Comparison of ENCODE assay signal across 8 cellular contexts in genomic region chr21:46229133-46229922, GRCh38. TPM values are rescaled to one million over a fixed set of nuclear protein-coding genes. Genes with fewer than 3 reads are reported as not detected.
DNase-seq lines count a peak whose midpoint lies in the region; ATAC-seq, FAIRE-seq and TF ChIP-seq lines count a peak whose summit lies in the region.

No MANE protein-coding gene starts in this region.

- H3K4me3 ChIP-seq in iPS-11a (ENCODE audit: low read depth, low read length) = peak overlapping the region; percentile 48
- H3K4me3 ChIP-seq in small intestine (ENCODE audit: low read depth in 1 of 2, low read length in 2 of 2) = peak overlapping the region; percentile 62 to 70

- peak; percentile 35 for ATAC-seq in activated CD8-positive, alpha-beta memory T cell treated with anti-CD3 and anti-CD28 coated beads, Interleukin-2, amount 10 ng/mL, durations not matched to agents 7 days and 5 days

- H3K36me3 ChIP-seq in small intestine (ENCODE audit: control insufficient read depth in 2 of 2, insufficient read depth in 2 of 2, low read length in 2 of 2) = peaks cover 0 to 2% of the 10 kb centered on the region in 2 donors

- peak overlapping the region; percentile 93 for H3K27ac Mint-ChIP-seq in activated CD8-positive, alpha-beta memory T cell treated with anti-CD3 and anti-CD28 coated beads, Interleukin-2, amount 10 ng/mL, durations not matched to agents 7 days and 5 days
- peak overlapping the region; percentile 79 for H3K27ac Mint-ChIP-seq in HFFc6
- H3K27ac Mint-ChIP-seq in activated naive CD4-positive, alpha-beta T cell treated with anti-CD3 and anti-CD28 coated beads, Interleukin-2, amount 50 U/mL, for 24 hours = peak overlapping the region; percentile 96

- no peaks in the 10 kb centered on the region for H3K9me3 Mint-ChIP-seq in activated CD8-positive, alpha-beta memory T cell treated with anti-CD3 and anti-CD28 coated beads, Interleukin-2, amount 10 ng/mL, durations not matched to agents 7 days and 5 days (ENCODE audit: low read depth)
- no peaks in the 10 kb centered on the region for H3K9me3 Mint-ChIP-seq in HFFc6
- peaks cover 3% of the 10 kb centered on the region for H3K9me3 Mint-ChIP-seq in activated naive CD4-positive, alpha-beta T cell treated with anti-CD3 and anti-CD28 coated beads, Interleukin-2, amount 50 U/mL, for 24 hours

- TF ChIP-seq CTCF in HFFc6 (IDR thresholded peaks at IDR 0.05) = peak; percentile 76

- H3K4me3 Mint-ChIP-seq in activated CD8-positive, alpha-beta memory T cell treated with anti-CD3 and anti-CD28 coated beads, Interleukin-2, amount 10 ng/mL, durations not matched to agents 7 days and 5 days = peak overlapping the region; percentile 85
- peak overlapping the region; percentile 86 for H3K4me3 Mint-ChIP-seq in HFFc6
- peak overlapping the region; percentile 86 for H3K4me3 Mint-ChIP-seq in activated naive CD4-positive, alpha-beta T cell treated with anti-CD3 and anti-CD28 coated beads, Interleukin-2, amount 50 U/mL, for 24 hours

- 2 to 3% (median 2%) methylated on average over 35 to 71 of the region's 72 CpGs for WGBS in small intestine, 3 donors

- H3K9me3 ChIP-seq in small intestine (ENCODE audit: control insufficient read depth, low read depth) = no peaks in the 10 kb centered on the region

- H3K36me3 Mint-ChIP-seq in activated CD8-positive, alpha-beta memory T cell treated with anti-CD3 and anti-CD28 coated beads, Interleukin-2, amount 10 ng/mL, durations not matched to agents 7 days and 5 days = peaks cover 26% of the 10 kb centered on the region
- H3K36me3 Mint-ChIP-seq in HFFc6 (ENCODE audit: low read depth) = peaks cover 39% of the 10 kb centered on the region
- peaks cover 15% of the 10 kb centered on the region for H3K36me3 Mint-ChIP-seq in activated naive CD4-positive, alpha-beta T cell treated with anti-CD3 and anti-CD28 coated beads, Interleukin-2, amount 50 U/mL, for 24 hours

- no peak for FAIRE-seq in small intestine (lab: Jason Lieb, UNC)

- CTCF ChIA-PET in activated CD8-positive, alpha-beta memory T cell treated with anti-CD3 and anti-CD28 coated beads, Interleukin-2, amount 10 ng/mL, durations not matched to agents 7 days and 5 days (lab: Charles Lee) = interaction anchor here (0.7 to 3.1 kb wide), 9 partner anchors 14 to 256 kb away, joined by 3 to 11 read pairs (median 4); partner anchors contain the start of genes C21orf58, MCM3AP and YBEY

- DNase-seq in activated CD8-positive, alpha-beta memory T cell treated with anti-CD3 and anti-CD28 coated beads, Interleukin-2, amount 10 ng/mL, durations not matched to agents 7 days and 5 days = no peak
- DNase-seq in activated CD8-positive, alpha-beta memory T cell treated with anti-CD3 and anti-CD28 coated beads, Interleukin-2, amount 50 U/mL, for 4 hours = no peak
- no peak for DNase-seq in HFFc6
- DNase-seq in NCI-H146 treated with DMSO at 0.1 percent for 48 hours (lab: John Stamatoyannopoulos, UW; ENCODE audit: unreplicated experiment) = peak; percentile 20
- peak; percentile 4 for DNase-seq in small intestine
- DNase-seq in central memory CD4-positive, alpha-beta T cell = no peak

- peak overlapping the region in 1 of 2 donors; percentile 60 for H3K27ac ChIP-seq in small intestine (ENCODE audit: low read depth in 1 of 2, low read length in 1 of 2)

- no peaks in the 10 kb centered on the region for H3K27me3 Mint-ChIP-seq in activated CD8-positive, alpha-beta memory T cell treated with anti-CD3 and anti-CD28 coated beads, Interleukin-2, amount 10 ng/mL, durations not matched to agents 7 days and 5 days
- peaks cover 1% of the 10 kb centered on the region for H3K27me3 Mint-ChIP-seq in HFFc6 (ENCODE audit: insufficient read depth)
- H3K27me3 Mint-ChIP-seq in activated naive CD4-positive, alpha-beta T cell treated with anti-CD3 and anti-CD28 coated beads, Interleukin-2, amount 50 U/mL, for 24 hours = no peaks in the 10 kb centered on the region

- H3K27me3 ChIP-seq in small intestine (ENCODE audit: control insufficient read depth in 2 of 2, insufficient read depth in 2 of 2, low read length in 2 of 2) = no peaks in the 10 kb centered on the region

- H3K4me1 ChIP-seq in small intestine (ENCODE audit: control insufficient read depth in 2 of 2, insufficient read depth in 1 of 2, low read depth in 1 of 2, low read length in 1 of 2) = peaks cover 0 to 5% of the 10 kb centered on the region in 2 donors

- H3K4me1 Mint-ChIP-seq in activated CD8-positive, alpha-beta memory T cell treated with anti-CD3 and anti-CD28 coated beads, Interleukin-2, amount 10 ng/mL, durations not matched to agents 7 days and 5 days = peaks cover 55% of the 10 kb centered on the region
- peaks cover 43% of the 10 kb centered on the region for H3K4me1 Mint-ChIP-seq in HFFc6 (ENCODE audit: low read depth)
- H3K4me1 Mint-ChIP-seq in activated naive CD4-positive, alpha-beta T cell treated with anti-CD3 and anti-CD28 coated beads, Interleukin-2, amount 50 U/mL, for 24 hours = peaks cover 53% of the 10 kb centered on the region

RNA-seq across cellular contexts. Expression of gene LSS, which starts 0.8 kb away (rescaled TPM):
- 10 to 100 TPM; 44.9 to 49.5 TPM for total RNA-seq in activated CD8-positive, alpha-beta memory T cell treated with anti-CD3 and anti-CD28 coated beads, Interleukin-2, amount 10 ng/mL, durations not matched to agents 7 days and 5 days
- 10 to 100 TPM; 47.9 to 61.3 (median 50.6) TPM for total RNA-seq in HFFc6 (2021; fragmentation: NEBNext Ultra II Directional; extraction: Animal tissue kit (Norgen Biotek cat#: 25700))
- 10 to 100 TPM; 13.2 to 42.1 (median 23.9) TPM for polyA plus RNA-seq in small intestine

RNA-seq across cellular contexts. Expression of gene SPATC1L, which starts 45.1 kb away (rescaled TPM):
- total RNA-seq in activated CD8-positive, alpha-beta memory T cell treated with anti-CD3 and anti-CD28 coated beads, Interleukin-2, amount 10 ng/mL, durations not matched to agents 7 days and 5 days = 1 to 10 TPM; 4.2 to 4.8 TPM
- 10 to 100 TPM; 11.3 to 14.7 (median 13.1) TPM for total RNA-seq in HFFc6 (2021; fragmentation: NEBNext Ultra II Directional; extraction: Animal tissue kit (Norgen Biotek cat#: 25700))
- polyA plus RNA-seq in small intestine = 10 to 100 TPM in 1 of 3 donors, 1 to 10 TPM in 2; 2.9 to 10.4 (median 5.9) TPM

RNA-seq across cellular contexts. Expression of gene MCM3AP, which starts 56.1 kb away (rescaled TPM):
- 100 to 1,000 TPM; 134 to 139 TPM for total RNA-seq in activated CD8-positive, alpha-beta memory T cell treated with anti-CD3 and anti-CD28 coated beads, Interleukin-2, amount 10 ng/mL, durations not matched to agents 7 days and 5 days
- 10 to 100 TPM; 85.7 to 91.8 (median 86.9) TPM for total RNA-seq in HFFc6 (2021; fragmentation: NEBNext Ultra II Directional; extraction: Animal tissue kit (Norgen Biotek cat#: 25700))
- polyA plus RNA-seq in small intestine = 10 to 100 TPM; 38.3 to 42.7 (median 42.5) TPM

RNA-seq across cellular contexts. Expression of gene YBEY, which starts 56.8 kb away (rescaled TPM):
- total RNA-seq in activated CD8-positive, alpha-beta memory T cell treated with anti-CD3 and anti-CD28 coated beads, Interleukin-2, amount 10 ng/mL, durations not matched to agents 7 days and 5 days = 1 to 10 TPM; 6.9 to 9.1 TPM
- 10 to 100 TPM; 12.5 to 16.0 (median 15.5) TPM for total RNA-seq in HFFc6 (2021; fragmentation: NEBNext Ultra II Directional; extraction: Animal tissue kit (Norgen Biotek cat#: 25700))
- polyA plus RNA-seq in small intestine = 10 to 100 TPM; 14.7 to 45.7 (median 24.6) TPM

Comparison
In these comparisons a context has a peak if more than half of its experiments do, and no peak if none do; other contexts are left out.
1. DNase-seq: peak in NCI-H146 treated with DMSO at 0.1 percent for 48 hours (single experiment) and small intestine (single experiment); none in activated CD8-positive, alpha-beta memory T cell treated with anti-CD3 and anti-CD28 coated beads, Interleukin-2, amount 10 ng/mL, durations not matched to agents 7 days and 5 days (single experiment), activated CD8-positive, alpha-beta memory T cell treated with anti-CD3 and anti-CD28 coated beads, Interleukin-2, amount 50 U/mL, for 4 hours (single experiment), HFFc6 (single experiment) and central memory CD4-positive, alpha-beta T cell (single experiment).
2. Peak in every context shown above with its lines, with median percentiles within 50 percentile points of each other: H3K27ac Mint-ChIP-seq and H3K4me3 Mint-ChIP-seq.